Comparison of ENCODE assay signal across 9 cellular contexts in genomic region chr2:12534646-12535263, GRCh38.
A peak's percentile ranks its signal among the peaks of the same experiment; 100 is the strongest.
DNase-seq lines count a peak whose midpoint lies in the region; ATAC-seq and TF ChIP-seq lines count a peak whose summit lies in the region.
"Had no signal": no experiment of that assay in that cellular context is flagged by ENCODE, and none has a peak within 500 bp of the region (broad histone marks: within the 10 kb centered on the region; RNA-seq: fewer than 3 reads in every experiment).

No MANE protein-coding gene starts in this region.

- H3K27me3 Mint-ChIP-seq in activated T-helper 17 cell treated with anti-CD3 and anti-CD28 coated beads, Interleukin-2, amount 50 U/mL, for 72 hours, result no peaks in the 10 kb centered on the region
- H3K27me3 Mint-ChIP-seq in endothelial cell (ENCODE audit: unreplicated experiment), result no peaks in the 10 kb centered on the region

- ATAC-seq in activated T-helper 17 cell treated with anti-CD3 and anti-CD28 coated beads, Interleukin-2, amount 50 U/mL, for 72 hours (replicated peaks), result no peak
- ATAC-seq in psoas muscle, result no peak

- H3K36me3 ChIP-seq in left ventricle myocardium inferior, result no peaks in the 10 kb centered on the region
- no peaks in the 10 kb centered on the region for H3K36me3 ChIP-seq in psoas muscle (ENCODE audit: insufficient read depth in 1 of 2, low read depth in 1 of 2)
- H3K36me3 ChIP-seq: esophagus squamous epithelium had no signal

- TF ChIP-seq CTCF in HFF-Myc (IDR thresholded peaks at IDR 0.05; ENCODE audit: low read depth, low read length, missing control alignments) (no peak), left ventricle myocardium inferior (IDR thresholded peaks at IDR 0.05; ENCODE audit: borderline replicate concordance) (no peak), endothelial cell (IDR thresholded peaks at IDR 0.05; ENCODE audit: unreplicated experiment) (no peak), psoas muscle (IDR thresholded peaks at IDR 0.05) (no peak)

- no peak overlapping the region for H3K4me3 ChIP-seq in HFF-Myc (replicated peaks; ENCODE audit: low read depth, low read length)
- no peak overlapping the region for H3K4me3 ChIP-seq in left ventricle myocardium inferior
- no peak overlapping the region for H3K4me3 ChIP-seq in psoas muscle
- H3K4me3 ChIP-seq: esophagus squamous epithelium had no signal

- peaks cover 4% of the 10 kb centered on the region for H3K9me3 Mint-ChIP-seq in activated T-helper 17 cell treated with anti-CD3 and anti-CD28 coated beads, Interleukin-2, amount 50 U/mL, for 72 hours
- H3K9me3 Mint-ChIP-seq in endothelial cell (ENCODE audit: unreplicated experiment), result no peaks in the 10 kb centered on the region

- H3K4me1 ChIP-seq in left ventricle myocardium inferior (peaks cover 37% of the 10 kb centered on the region), psoas muscle (no peaks in the 10 kb centered on the region)

- H3K9me3 ChIP-seq in left ventricle myocardium inferior (replicated peaks) (no peaks in the 10 kb centered on the region), psoas muscle (no peaks in the 10 kb centered on the region)
- H3K9me3 ChIP-seq: esophagus squamous epithelium had no signal

- DNase-seq in HFF-Myc (ENCODE audit: extremely low read depth, low read depth) (peak; percentile 90), left ventricle myocardium inferior (no peak), stromal cell of bone marrow (ENCODE audit: low read depth) (peak; percentile 95), NCI-H69 (lab: John Stamatoyannopoulos, UW) (no peak), endothelial cell (ENCODE audit: low spot score) (no peak), psoas muscle (no peak)
- DNase-seq: esophagus squamous epithelium, NCI-H146 had no signal

- 49 to 59% (median 50%) methylated on average over 3 of the region's 3 CpGs for WGBS in psoas muscle, 3 donors

- peaks cover 21% of the 10 kb centered on the region for H3K4me1 Mint-ChIP-seq in activated T-helper 17 cell treated with anti-CD3 and anti-CD28 coated beads, Interleukin-2, amount 50 U/mL, for 72 hours
- no peaks in the 10 kb centered on the region for H3K4me1 Mint-ChIP-seq in endothelial cell (ENCODE audit: unreplicated experiment)

- no peak overlapping the region for H3K27ac Mint-ChIP-seq in activated T-helper 17 cell treated with anti-CD3 and anti-CD28 coated beads, Interleukin-2, amount 50 U/mL, for 72 hours
- H3K27ac Mint-ChIP-seq in endothelial cell (ENCODE audit: unreplicated experiment), result no peak overlapping the region

- intact Hi-C loops in left ventricle myocardium inferior (cut with micrococcal nuclease) (no loop called here), psoas muscle (cut with DNase I) (no loop called here)

- H3K4me3 Mint-ChIP-seq in activated T-helper 17 cell treated with anti-CD3 and anti-CD28 coated beads, Interleukin-2, amount 50 U/mL, for 72 hours, result peak overlapping the region; percentile 36
- no peak overlapping the region for H3K4me3 Mint-ChIP-seq in endothelial cell (ENCODE audit: unreplicated experiment)

- no peaks in the 10 kb centered on the region for H3K27me3 ChIP-seq in left ventricle myocardium inferior (ENCODE audit: low read depth)
- no peaks in the 10 kb centered on the region for H3K27me3 ChIP-seq in psoas muscle (ENCODE audit: insufficient read depth in 3 of 3, low read length in 2 of 3)
- H3K27me3 ChIP-seq: esophagus squamous epithelium had no signal

- peak overlapping the region; percentile 23 for H3K27ac ChIP-seq in left ventricle myocardium inferior (replicated peaks)
- H3K27ac ChIP-seq in psoas muscle, result no peak overlapping the region
- H3K27ac ChIP-seq: esophagus squamous epithelium had no signal

- no peaks in the 10 kb centered on the region for H3K36me3 Mint-ChIP-seq in activated T-helper 17 cell treated with anti-CD3 and anti-CD28 coated beads, Interleukin-2, amount 50 U/mL, for 72 hours (ENCODE audit: low read depth)
- no peaks in the 10 kb centered on the region for H3K36me3 Mint-ChIP-seq in endothelial cell (ENCODE audit: low read depth, unreplicated experiment)

Comparison
In these comparisons a context has a peak if more than half of its experiments do, and no peak if none do; other contexts are left out.
1. DNase-seq: peak in HFF-Myc (single experiment) and stromal cell of bone marrow (single experiment); none in left ventricle myocardium inferior (single experiment), NCI-H69 (single experiment), endothelial cell (single experiment) and psoas muscle (0 of 2).